ENCODE assay signal across 8 cellular contexts in the genomic region with DNA sequence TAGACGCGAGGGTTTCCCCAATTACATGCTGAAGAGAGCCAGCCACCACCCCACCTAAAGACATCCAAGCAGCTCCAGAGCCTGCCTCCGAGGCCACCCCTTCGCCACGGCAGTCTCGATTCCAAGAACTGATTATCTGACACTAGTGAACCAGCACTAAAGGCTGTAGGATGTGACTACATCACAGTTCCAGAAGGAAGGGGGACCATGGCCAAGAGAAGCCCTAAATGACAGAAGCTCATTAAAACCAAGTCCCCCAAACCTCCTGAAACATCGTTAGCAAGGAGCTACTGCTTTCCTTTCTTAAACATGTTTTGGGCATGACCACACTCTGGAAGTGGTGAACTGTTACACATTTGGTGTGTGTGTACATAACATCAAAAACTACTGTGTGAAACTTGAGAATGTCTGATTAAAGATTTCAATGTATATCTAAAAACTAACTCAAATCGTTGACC.
DNase-seq lines count a peak whose midpoint lies in the region; ATAC-seq and FAIRE-seq lines count a peak whose summit lies in the region.
"Had no signal": no experiment of that assay in that cellular context is flagged by ENCODE, and none has a peak within 500 bp of the region (broad histone marks: within the 10 kb centered on the region; RNA-seq: fewer than 3 reads in every experiment).

No MANE protein-coding gene starts in this region.

- no peaks in the 10 kb centered on the region for H3K27me3 Mint-ChIP-seq in activated T-helper 17 cell treated with anti-CD3 and anti-CD28 coated beads, Interleukin-2, amount 50 U/mL, for 72 hours

- peak; percentile 26 for ATAC-seq in GM19463 (IDR thresholded peaks at IDR 0.05; ENCODE audit: unreplicated experiment)
- ATAC-seq in HG03064 (IDR thresholded peaks at IDR 0.05; ENCODE audit: low read depth, unreplicated experiment) = peak; percentile 14
- peak; percentile 62 for ATAC-seq in activated T-helper 17 cell treated with anti-CD3 and anti-CD28 coated beads, Interleukin-2, amount 50 U/mL, for 72 hours (replicated peaks)
- ATAC-seq in HG03469 (IDR thresholded peaks at IDR 0.05; ENCODE audit: unreplicated experiment) = no peak

- DNase-seq in small intestine (no peak), RCC 7860 (ENCODE audit: low spot score) (no peak), hypothalamus (lab: John Stamatoyannopoulos, UW) (no peak)
- DNase-seq: NCI-H1694 treated with DMSO at 0.1 percent for 48 hours had no signal

- no peak overlapping the region for H3K4me3 ChIP-seq in small intestine (ENCODE audit: low read depth in 1 of 2, low read length in 2 of 2)

- H3K4me3 Mint-ChIP-seq in activated T-helper 17 cell treated with anti-CD3 and anti-CD28 coated beads, Interleukin-2, amount 50 U/mL, for 72 hours = peak overlapping the region; percentile 85

- 60 to 78% (median 64%) methylated on average over 8 of the region's 8 CpGs for WGBS in small intestine, 3 donors

- no peaks in the 10 kb centered on the region for H3K9me3 ChIP-seq in small intestine (ENCODE audit: control insufficient read depth, low read depth)

- peaks cover 27% of the 10 kb centered on the region for H3K36me3 Mint-ChIP-seq in activated T-helper 17 cell treated with anti-CD3 and anti-CD28 coated beads, Interleukin-2, amount 50 U/mL, for 72 hours (ENCODE audit: low read depth)

- H3K4me1 Mint-ChIP-seq in activated T-helper 17 cell treated with anti-CD3 and anti-CD28 coated beads, Interleukin-2, amount 50 U/mL, for 72 hours = peaks cover 64% of the 10 kb centered on the region

- H3K27me3 ChIP-seq in small intestine (ENCODE audit: control insufficient read depth in 2 of 2, insufficient read depth in 2 of 2, low read length in 2 of 2) = no peaks in the 10 kb centered on the region

- FAIRE-seq in small intestine (lab: Jason Lieb, UNC) (no peak), RCC 7860 (lab: Jason Lieb, UNC) (no peak)

- peaks cover 5 to 24% of the 10 kb centered on the region in 2 donors for H3K36me3 ChIP-seq in small intestine (ENCODE audit: control insufficient read depth in 2 of 2, insufficient read depth in 2 of 2, low read length in 2 of 2)

- H3K9me3 Mint-ChIP-seq in activated T-helper 17 cell treated with anti-CD3 and anti-CD28 coated beads, Interleukin-2, amount 50 U/mL, for 72 hours = peaks cover 5% of the 10 kb centered on the region

- peak overlapping the region; percentile 34 to 72 for H3K27ac ChIP-seq in small intestine (ENCODE audit: low read depth in 1 of 2, low read length in 1 of 2)

- H3K27ac Mint-ChIP-seq in activated T-helper 17 cell treated with anti-CD3 and anti-CD28 coated beads, Interleukin-2, amount 50 U/mL, for 72 hours = peak overlapping the region; percentile 98

- H3K4me1 ChIP-seq in small intestine (ENCODE audit: control insufficient read depth in 2 of 2, insufficient read depth in 1 of 2, low read depth in 1 of 2, low read length in 1 of 2) = no peaks in the 10 kb centered on the region
